In the genomic region with DNA sequence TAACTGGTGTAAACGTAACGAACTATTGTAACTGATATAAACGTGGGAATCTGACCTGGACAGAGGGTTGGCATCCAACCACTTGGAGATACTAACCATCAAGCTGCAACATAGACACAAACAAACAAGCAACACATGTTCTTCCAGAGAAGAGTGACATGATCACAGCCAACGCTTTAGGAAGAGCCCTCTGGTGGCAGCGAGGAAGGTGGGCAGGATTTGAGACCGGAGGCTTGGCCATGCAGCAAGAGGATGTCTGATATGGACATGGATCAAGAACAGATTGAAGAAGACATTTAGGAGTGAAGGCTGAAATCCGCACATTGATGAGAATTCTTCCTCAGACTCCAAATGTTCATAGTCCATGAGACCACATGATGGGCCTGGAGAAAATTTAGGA, we compare ENCODE assay signal across 1 cellular context.
A peak's percentile ranks its signal among the peaks of the same experiment; 100 is the strongest.
TF ChIP-seq lines count a peak whose summit lies in the region.

No MANE protein-coding gene starts in this region.

TF ChIP-seq in A549, 52 proteins besides CTCF, POLR2A, EP300 and RAD21 (continued from another document):
- TF ChIP-seq, protein P1, sequence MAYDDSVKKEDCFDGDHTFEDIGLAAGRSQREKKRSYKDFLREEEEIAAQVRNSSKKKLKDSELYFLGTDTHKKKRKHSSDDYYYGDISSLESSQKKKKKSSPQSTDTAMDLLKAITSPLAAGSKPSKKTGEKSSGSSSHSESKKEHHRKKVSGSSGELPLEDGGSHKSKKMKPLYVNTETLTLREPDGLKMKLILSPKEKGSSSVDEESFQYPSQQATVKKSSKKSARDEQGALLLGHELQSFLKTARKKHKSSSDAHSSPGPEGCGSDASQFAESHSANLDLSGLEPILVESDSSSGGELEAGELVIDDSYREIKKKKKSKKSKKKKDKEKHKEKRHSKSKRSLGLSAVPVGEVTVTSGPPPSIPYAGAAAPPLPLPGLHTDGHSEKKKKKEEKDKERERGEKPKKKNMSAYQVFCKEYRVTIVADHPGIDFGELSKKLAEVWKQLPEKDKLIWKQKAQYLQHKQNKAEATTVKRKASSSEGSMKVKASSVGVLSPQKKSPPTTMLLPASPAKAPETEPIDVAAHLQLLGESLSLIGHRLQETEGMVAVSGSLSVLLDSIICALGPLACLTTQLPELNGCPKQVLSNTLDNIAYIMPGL (CRISPR knock-in tag; IDR thresholded peaks at IDR 0.05; ENCODE audit: borderline replicate concordance), result no peak
- TF ChIP-seq SMC3 (IDR thresholded peaks at IDR 0.05), result peak; percentile 95
